ENCODE assay signal across 8 cellular contexts in genomic region chr12:107319536-107320030, GRCh38.
DNase-seq lines count a peak whose midpoint lies in the region; ATAC-seq and TF ChIP-seq lines count a peak whose summit lies in the region.

No MANE protein-coding gene starts in this region.

- peak overlapping the region; percentile 60 for H2AFZ ChIP-seq in GM23248

- in situ Hi-C loops in GM23248 (cut with MboI), result no loop called here

- H3K4me3 Mint-ChIP-seq in T-helper 1 cell treated with Interleukin-12 subunit alpha and Interleukin-12 subunit beta and Interleukin-4 antibody, amounts not matched to agents 30 μg/mL and 1 μg/mL, for 36 hours, result peak overlapping the region; percentile 97

- H3K4me2 ChIP-seq in GM23248 (ENCODE audit: unreplicated experiment), result peak overlapping the region; percentile 94

- no peak for TF ChIP-seq CTCF in prostate gland (IDR thresholded peaks at IDR 0.05)

- no peaks in the 10 kb centered on the region for H3K79me2 ChIP-seq in GM23248 (ENCODE audit: insufficient read depth)

- no peak overlapping the region for H3K27ac ChIP-seq in GM23248
- H3K27ac ChIP-seq in epithelial cell of prostate, result peak overlapping the region; percentile 45
- H3K27ac ChIP-seq in prostate gland, result peak overlapping the region; percentile 63 to 76

- H3K9me3 Mint-ChIP-seq in T-helper 1 cell treated with Interleukin-12 subunit alpha and Interleukin-12 subunit beta and Interleukin-4 antibody, amounts not matched to agents 30 μg/mL and 1 μg/mL, for 36 hours, result no peaks in the 10 kb centered on the region

- H3F3A ChIP-seq in GM23248 (ENCODE audit: insufficient read depth), result 0 out of 2 replicates have a peak, but pooled peaks cover 5% of the 10 kb centered on the region

- H3K36me3 ChIP-seq in GM23248 (ENCODE audit: low read depth), result no peaks in the 10 kb centered on the region
- H3K36me3 ChIP-seq in prostate gland, result no peaks in the 10 kb centered on the region

- H3K27me3 Mint-ChIP-seq in T-helper 1 cell treated with Interleukin-12 subunit alpha and Interleukin-12 subunit beta and Interleukin-4 antibody, amounts not matched to agents 30 μg/mL and 1 μg/mL, for 36 hours (ENCODE audit: low read depth), result peaks cover 26% of the 10 kb centered on the region

- H3K4me3 ChIP-seq in GM23248 (peak overlapping the region; percentile 69), prostate gland (peak overlapping the region; percentile 43 to 55)

- H3K27me3 ChIP-seq in GM23248 (replicated peaks; ENCODE audit: insufficient read depth) (peaks cover 25% of the 10 kb centered on the region), prostate gland (replicated peaks; ENCODE audit: insufficient read depth) (no peaks in the 10 kb centered on the region)

- no peaks in the 10 kb centered on the region; the same call in 1 of the 2 replicates for H4K20me1 ChIP-seq in GM23248 (ENCODE audit: insufficient read depth)

- intact Hi-C loops in prostate gland (cut with DNase I), result no loop called here

- H3K4me1 Mint-ChIP-seq in T-helper 1 cell treated with Interleukin-12 subunit alpha and Interleukin-12 subunit beta and Interleukin-4 antibody, amounts not matched to agents 30 μg/mL and 1 μg/mL, for 36 hours (ENCODE audit: low read depth), result peaks cover 44% of the 10 kb centered on the region

- H3K27ac Mint-ChIP-seq in T-helper 1 cell treated with Interleukin-12 subunit alpha and Interleukin-12 subunit beta and Interleukin-4 antibody, amounts not matched to agents 30 μg/mL and 1 μg/mL, for 36 hours, result peak overlapping the region; percentile 96

- no peak for ATAC-seq in HG02678 (IDR thresholded peaks at IDR 0.05; ENCODE audit: unreplicated experiment)

- H3K4me1 ChIP-seq in GM23248 (ENCODE audit: insufficient read depth), result peaks cover 12% of the 10 kb centered on the region
- no peaks in the 10 kb centered on the region for H3K4me1 ChIP-seq in prostate gland (replicated peaks)

- DNase-seq in GM23248, result peak; percentile 36
- DNase-seq in epithelial cell of prostate (ENCODE audit: low read depth, low spot score), result no peak
- peak; percentile 15 for DNase-seq in prostate gland (ENCODE audit: low spot score)
- no peak for DNase-seq in DMS114 treated with DMSO at 0.1 percent for 48 hours (lab: John Stamatoyannopoulos, UW; ENCODE audit: unreplicated experiment)
- DNase-seq in SIG-M5 treated with dmso at 0.1 percent for 504 hours (lab: John Stamatoyannopoulos, UW; ENCODE audit: unreplicated experiment), result no peak
- no peak for DNase-seq in superior temporal gyrus (ENCODE audit: extremely low spot score)

- 1 to 2% methylated on average over 39 to 45 of the region's 60 CpGs for WGBS in GM23248 (ENCODE audit: low coverage in 1 of 2, low lambda C conversion rate in 2 of 2, missing lambda C conversion rate in 2 of 2), 2 experiments
- WGBS in prostate gland, result 0% methylated on average over 9 of the region's 60 CpGs

- H3K9me3 ChIP-seq in GM23248 (ENCODE audit: low read depth) (no peaks in the 10 kb centered on the region), prostate gland (no peaks in the 10 kb centered on the region)

- H3K36me3 Mint-ChIP-seq in T-helper 1 cell treated with Interleukin-12 subunit alpha and Interleukin-12 subunit beta and Interleukin-4 antibody, amounts not matched to agents 30 μg/mL and 1 μg/mL, for 36 hours (ENCODE audit: low read depth), result peaks cover 6% of the 10 kb centered on the region

- H3K9ac ChIP-seq in GM23248, result no peak overlapping the region

- no peaks in the 10 kb centered on the region for H3K9me2 ChIP-seq in GM23248 (ENCODE audit: insufficient read depth)

- no peak for TF ChIP-seq POLR2A in prostate gland (IDR thresholded peaks at IDR 0.05)

Comparison
In these comparisons a context has a peak if more than half of its experiments do, and no peak if none do; other contexts are left out.
1. DNase-seq: peak in GM23248 (single experiment) and prostate gland (single experiment); none in epithelial cell of prostate (single experiment), DMS114 treated with DMSO at 0.1 percent for 48 hours (single experiment), SIG-M5 treated with dmso at 0.1 percent for 504 hours (single experiment) and superior temporal gyrus (single experiment).